ENCODE assay signal across 17 cellular contexts in genomic region chr12:40614923-40615322, GRCh38.
DNase-seq lines count a peak whose midpoint lies in the region; ATAC-seq, FAIRE-seq and TF ChIP-seq lines count a peak whose summit lies in the region.
"Had no signal": no experiment of that assay in that cellular context is flagged by ENCODE, and none has a peak within 500 bp of the region (broad histone marks: within the 10 kb centered on the region; RNA-seq: fewer than 3 reads in every experiment).

No MANE protein-coding gene starts in this region.

- no peak for FAIRE-seq in bronchial epithelial cell (lab: Jason Lieb, UNC)
- FAIRE-seq in H54 (lab: Jason Lieb, UNC): no peak
- FAIRE-seq in HepG2 (lab: Jason Lieb, UNC): no peak

- peak; percentile 30 for DNase-seq in bronchial epithelial cell (ENCODE audit: low read depth)
- no peak for DNase-seq in activated T-cell treated with anti-CD3 and anti-CD28 coated beads, Interleukin-2, amount 50 U/mL, for 1 hour
- no peak for DNase-seq in H54 (ENCODE audit: insufficient read length, low spot score)
- no peak for DNase-seq in HepG2 (ENCODE audit: low spot score)
- no peak for DNase-seq in AG08396 (ENCODE audit: low spot score)
- DNase-seq: activated CD4-positive, CD25-positive, alpha-beta regulatory T cell treated with anti-CD3 and anti-CD28 coated beads, Interleukin-2, amount 50 U/mL, for 72 hours; aorta; CD4-positive, CD25-positive, alpha-beta regulatory T cell; dorsolateral prefrontal cortex; GOT3; NCI-H2081 treated with DMSO at 0.1 percent for 48 hours; stimulated activated CD4-positive, alpha-beta T cell treated with anti-CD3 and anti-CD28 coated beads, Interleukin-12 subunit alpha, Interleukin-12 subunit beta, amount 100 ng/mL, for 4 hours; transverse colon had no signal

- ATAC-seq in GM18868 (IDR thresholded peaks at IDR 0.05; ENCODE audit: unreplicated experiment): peak; percentile 79
- ATAC-seq in GM21619 (IDR thresholded peaks at IDR 0.05; ENCODE audit: unreplicated experiment): peak; percentile 64
- ATAC-seq in HG03342 (IDR thresholded peaks at IDR 0.05; ENCODE audit: unreplicated experiment): peak; percentile 60
- ATAC-seq in HepG2: no peak

- no peaks in the 10 kb centered on the region for H3K4me1 ChIP-seq in HepG2 (ENCODE audit: insufficient read depth, low read length)
- H3K4me1 ChIP-seq: transverse colon had no signal

- no peak for TF ChIP-seq RAD21 in HepG2 (CRISPR knock-in tag; IDR thresholded peaks at IDR 0.05)

- no peak for TF ChIP-seq POLR2A in H54 (IDR thresholded peaks at IDR 0.05; ENCODE audit: low read depth, low read length)
- TF ChIP-seq POLR2A in HepG2 (IDR thresholded peaks at IDR 0.05; ENCODE audit: insufficient read depth in 1 of 2, low read depth in 2 of 2, low read length in 2 of 2): no peak

- H3K36me3 ChIP-seq in bronchial epithelial cell (ENCODE audit: control insufficient read depth, insufficient read depth, low read length) (no peaks in the 10 kb centered on the region), HepG2 (replicated peaks in 1 of 2; ENCODE audit: control insufficient read depth in 1 of 2, insufficient read depth in 2 of 2, low read length in 2 of 2) (no peaks in the 10 kb centered on the region)
- H3K36me3 ChIP-seq: transverse colon had no signal

- H3K4me2 ChIP-seq in HepG2 (ENCODE audit: low read depth, low read length): no peak overlapping the region

- no peaks in the 10 kb centered on the region for H4K20me1 ChIP-seq in HepG2 (ENCODE audit: insufficient read depth, low read length)

- no TSS peak for BruUV-seq in HepG2 (replicated peaks; lab: Mats Ljungman, UMichigan)

- in situ Hi-C loops in HepG2 (cut with HindIII; ENCODE audit: extremely low pct_ligation_motif_present, low pct_unique_long_range_greater_than_20kb): no loop called here

- H3K27me3 ChIP-seq in bronchial epithelial cell (ENCODE audit: control insufficient read depth, insufficient read depth, low read length): no peaks in the 10 kb centered on the region
- H3K27me3 ChIP-seq in HepG2 (ENCODE audit: control insufficient read depth in 1 of 2, insufficient read depth in 2 of 2, low read length in 2 of 2): no peaks in the 10 kb centered on the region
- H3K27me3 ChIP-seq: dorsolateral prefrontal cortex, transverse colon had no signal

- H3K4me3 ChIP-seq in bronchial epithelial cell (ENCODE audit: low read depth, low read length) (no peak overlapping the region), HepG2 (replicated peaks in 1 of 3; ENCODE audit: insufficient read depth in 1 of 3, low read depth in 2 of 3, low read length in 3 of 3) (no peak overlapping the region)
- H3K4me3 ChIP-seq: dorsolateral prefrontal cortex, transverse colon had no signal

- H3K9ac ChIP-seq in HepG2 (ENCODE audit: insufficient read depth, low read depth, low read length): no peak overlapping the region

- peaks cover 44% of the 10 kb centered on the region for H3K9me3 ChIP-seq in HepG2 (ENCODE audit: low read length)
- H3K9me3 ChIP-seq: transverse colon had no signal

- POLR2A ChIA-PET in HepG2 (lab: Yijun Ruan, JAX): no interaction called here

- TF ChIP-seq CTCF in bronchial epithelial cell (IDR thresholded peaks at IDR 0.05; ENCODE audit: insufficient read depth, low read length, severe bottlenecking): no peak
- TF ChIP-seq CTCF in HepG2 (CRISPR knock-in tag; IDR thresholded peaks at IDR 0.05): no peak

- CTCF ChIA-PET in HepG2 (lab: Yijun Ruan, JAX; ENCODE audit: low intra/inter-chr PET ratio, low total read pairs): no interaction called here

- no peak overlapping the region for H2AFZ ChIP-seq in HepG2 (ENCODE audit: low read length)

- no peak overlapping the region for H3K27ac ChIP-seq in HepG2 (ENCODE audit: extremely low read length, insufficient read depth, low read length)
- H3K27ac ChIP-seq: dorsolateral prefrontal cortex, HL-60, transverse colon had no signal

- intact Hi-C loops in HepG2 (cut with micrococcal nuclease; ENCODE audit: unreplicated experiment): no loop called here

- TF ChIP-seq EP300 in HepG2 (IDR thresholded peaks at IDR 0.05; ENCODE audit: low read depth in 2 of 2, low read length in 2 of 2) (no peak), HepG2 (CRISPR knock-in tag; IDR thresholded peaks at IDR 0.05; ENCODE audit: borderline replicate concordance) (no peak)

- H3K79me2 ChIP-seq in HepG2 (ENCODE audit: insufficient read depth, low read length): no peaks in the 10 kb centered on the region

TF ChIP-seq in HepG2, 621 proteins besides CTCF, POLR2A, EP300 and RAD21 (continues in another document):
- TF ChIP-seq ZNF260 (CRISPR knock-in tag; IDR thresholded peaks at IDR 0.05; ENCODE audit: borderline replicate concordance, low read depth) (no peak), HMGXB4 (CRISPR knock-in tag; IDR thresholded peaks at IDR 0.05; ENCODE audit: borderline replicate concordance in 1 of 2, low read depth in 1 of 2) (no peak), CBX1 (IDR thresholded peaks at IDR 0.05; ENCODE audit: low read depth) (no peak), NR0B2 (CRISPR knock-in tag; IDR thresholded peaks at IDR 0.05) (no peak), FOSL1 (CRISPR knock-in tag; IDR thresholded peaks at IDR 0.05; ENCODE audit: borderline replicate concordance) (no peak), CENPT (CRISPR knock-in tag; IDR thresholded peaks at IDR 0.05; ENCODE audit: low read depth) (no peak), ZNF770 (CRISPR knock-in tag; IDR thresholded peaks at IDR 0.05) (no peak), DMTF1 (CRISPR knock-in tag; IDR thresholded peaks at IDR 0.05) (no peak), CSRNP1 (CRISPR knock-in tag; IDR thresholded peaks at IDR 0.05) (no peak), ATF7-NPFF (CRISPR knock-in tag; IDR thresholded peaks at IDR 0.05; ENCODE audit: low read depth) (no peak), ZNF629 (CRISPR knock-in tag; conservative IDR thresholded peaks at IDR 0.05) (no peak), ISL2 (CRISPR knock-in tag; IDR thresholded peaks at IDR 0.05) (no peak), KDM6A (CRISPR knock-in tag; IDR thresholded peaks at IDR 0.05; ENCODE audit: low read depth) (no peak)
